20 cellular contexts compared by ENCODE assay signal in genomic region chr17:17512866-17513265, GRCh38. TPM values are rescaled to one million over a fixed set of nuclear protein-coding genes. Genes with fewer than 3 reads are reported as not detected.
A peak's percentile ranks its signal among the peaks of the same experiment; 100 is the strongest.
DNase-seq lines count a peak whose midpoint lies in the region; ATAC-seq and TF ChIP-seq lines count a peak whose summit lies in the region.
"Had no signal": no experiment of that assay in that cellular context is flagged by ENCODE, and none has a peak within 500 bp of the region (broad histone marks: within the 10 kb centered on the region; RNA-seq: fewer than 3 reads in every experiment).

No MANE protein-coding gene starts in this region.

- H3K36me3 ChIP-seq in psoas muscle (ENCODE audit: insufficient read depth in 1 of 2, low read depth in 1 of 2): no peaks in the 10 kb centered on the region

- DNase-seq in EH (ENCODE audit: low read depth) (peak; percentile 26), HL-60 (ENCODE audit: low read depth in 1 of 2, low spot score in 1 of 2) (no peak), left ventricle myocardium superior (peak; percentile 21), psoas muscle (peak; percentile 4 to 18), NOMO-1 treated with DMSO at 0.1 percent for 48 hours (lab: John Stamatoyannopoulos, UW; ENCODE audit: unreplicated experiment) (no peak), middle frontal gyrus (ENCODE audit: extremely low spot score, low spot score) (no peak)
- DNase-seq: C1 segment of cervical spinal cord; CD8-positive, alpha-beta T cell; DMS153; KBM-7; NCI-H1105; NCI-H1694; NCI-H2081 treated with DMSO at 0.1 percent for 48 hours; NCI-H2171 treated with DMSO at 0.1 percent for 48 hours; NCI-H446; NCI-H526; SIG-M5; SK-N-SH had no signal

- no peaks in the 10 kb centered on the region for H3K4me1 ChIP-seq in psoas muscle

- TF ChIP-seq CTCF in HL-60 (IDR thresholded peaks at IDR 0.05; ENCODE audit: insufficient read depth, low read length) (no peak), psoas muscle (IDR thresholded peaks at IDR 0.05) (no peak)

- 94 to 99% (median 97%) methylated on average over 5 of the region's 5 CpGs for WGBS in psoas muscle, 3 donors

- intact Hi-C loops in left ventricle myocardium superior (cut with micrococcal nuclease) (no loop called here), psoas muscle (cut with DNase I) (no loop called here)

- H3K27ac ChIP-seq in HL-60 (replicated peaks) (peak overlapping the region; percentile 76), psoas muscle (no peak overlapping the region)

- H3K27me3 ChIP-seq in HL-60 (ENCODE audit: insufficient read depth, poor library complexity, severe bottlenecking) (no peaks in the 10 kb centered on the region), psoas muscle (ENCODE audit: insufficient read depth in 3 of 3, low read length in 2 of 3) (no peaks in the 10 kb centered on the region)

- no peak for ATAC-seq in left ventricle myocardium superior
- ATAC-seq in psoas muscle: no peak
- ATAC-seq in SK-N-SH treated with all-trans-retinoic acid at 6 μM for 48 hours: no peak
- ATAC-seq: CD8-positive, alpha-beta T cell; HepG2 had no signal

- H3K9me3 ChIP-seq in psoas muscle: no peaks in the 10 kb centered on the region
- H3K9me3 ChIP-seq: SK-N-SH had no signal

- H3K4me3 ChIP-seq in HL-60 (replicated peaks; ENCODE audit: insufficient read depth, low read length): no peak overlapping the region
- H3K4me3 ChIP-seq in psoas muscle: no peak overlapping the region

TF ChIP-seq in SK-N-SH treated with all-trans-retinoic acid at 6 μM for 48 hours, 23 proteins besides CTCF, POLR2A, EP300 and RAD21:
- TF ChIP-seq TCF4 (CRISPR knock-in tag; IDR thresholded peaks at IDR 0.05; ENCODE audit: borderline replicate concordance) (no peak), ZC3H10 (CRISPR knock-in tag; IDR thresholded peaks at IDR 0.05) (no peak), CSDC2 (CRISPR knock-in tag; IDR thresholded peaks at IDR 0.05) (no peak), ZNF8 (CRISPR knock-in tag; IDR thresholded peaks at IDR 0.05) (no peak), PPARA (CRISPR knock-in tag; IDR thresholded peaks at IDR 0.05; ENCODE audit: borderline replicate concordance) (no peak), TOX (CRISPR knock-in tag; IDR thresholded peaks at IDR 0.05; ENCODE audit: borderline replicate concordance) (no peak), ZNF70 (CRISPR knock-in tag; IDR thresholded peaks at IDR 0.05) (no peak), ZNF565 (CRISPR knock-in tag; conservative IDR thresholded peaks at IDR 0.05; ENCODE audit: low read depth) (no peak), PATZ1 (CRISPR knock-in tag; IDR thresholded peaks at IDR 0.05; ENCODE audit: borderline replicate concordance) (no peak), BACH2 (CRISPR knock-in tag; IDR thresholded peaks at IDR 0.05; ENCODE audit: borderline replicate concordance) (no peak), TSHZ2 (CRISPR knock-in tag; IDR thresholded peaks at IDR 0.05) (no peak), ESRRG (CRISPR knock-in tag; IDR thresholded peaks at IDR 0.05) (no peak), OSR1 (CRISPR knock-in tag; IDR thresholded peaks at IDR 0.05) (no peak)

RNA-seq across cellular contexts. Expression of gene RASD1, which starts 16.7 kb away (rescaled TPM):
- total RNA-seq in left ventricle myocardium superior (50.8 TPM), psoas muscle (100 to 1,000 TPM in 1 of 4 donors, 10 to 100 TPM in 1, 1 to 10 TPM in 2; 4.4 to 436 (median 33.8) TPM)
- 100 to 1,000 TPM in 1 of 3 donors, 10 to 100 TPM in 2; 10.7 to 121 (median 26.5) TPM for polyA plus RNA-seq in psoas muscle

RNA-seq across cellular contexts. Expression of gene MED9, which starts 36.1 kb away (rescaled TPM):
- total RNA-seq in left ventricle myocardium superior (42.0 TPM), psoas muscle (10 to 100 TPM; 12.4 to 29.6 (median 20.3) TPM)
- polyA plus RNA-seq in psoas muscle: 10 to 100 TPM; 16.6 to 19.0 (median 18.3) TPM

Comparison
In these comparisons a context has a peak if more than half of its experiments do, and no peak if none do; other contexts are left out.
1. DNase-seq: peak in EH (single experiment), left ventricle myocardium superior (single experiment) and psoas muscle (2 of 2); none in HL-60 (0 of 2), NOMO-1 treated with DMSO at 0.1 percent for 48 hours (single experiment) and middle frontal gyrus (single experiment).